Comparison of ENCODE assay signal across 16 cellular contexts in genomic region chr4:80077639-80078038, GRCh38. TPM values are rescaled to one million over a fixed set of nuclear protein-coding genes. Genes with fewer than 3 reads are reported as not detected.
DNase-seq lines count a peak whose midpoint lies in the region; ATAC-seq and TF ChIP-seq lines count a peak whose summit lies in the region.
"Had no signal": no experiment of that assay in that cellular context is flagged by ENCODE, and none has a peak within 500 bp of the region (broad histone marks: within the 10 kb centered on the region; RNA-seq: fewer than 3 reads in every experiment).

No MANE protein-coding gene starts in this region.

- CTCF ChIA-PET in activated CD4-positive, alpha-beta T cell treated with anti-CD3 and anti-CD28 coated beads, Interleukin-2, amount 10 ng/mL, durations not matched to agents 7 days and 5 days (lab: Charles Lee) = interaction anchor here (1.1 to 3.0 kb wide), 3 partner anchors 13 to 102 kb away, joined by 3 to 13 read pairs (median 3); no protein-coding TSS in a partner anchor

- H3K27me3 Mint-ChIP-seq in activated CD4-positive, alpha-beta T cell treated with anti-CD3 and anti-CD28 coated beads, Interleukin-2, amount 10 ng/mL, durations not matched to agents 7 days and 5 days = peaks cover 4% of the 10 kb centered on the region
- no peaks in the 10 kb centered on the region for H3K27me3 Mint-ChIP-seq in T-helper 17 cell
- H3K27me3 Mint-ChIP-seq in activated T-helper 1 cell treated with anti-CD3 and anti-CD28 coated beads, Interleukin-12 subunit alpha, Interleukin-12 subunit beta, Interleukin-2, Interleukin-4 antibody, amounts not matched to agents 30 ng/mL and 10 ng/mL and 1 ng/mL, durations not matched to agents 14 hours and 24 hours and 36 hours (ENCODE audit: insufficient read depth) = peaks cover 1% of the 10 kb centered on the region

- H3K4me1 Mint-ChIP-seq in activated CD4-positive, alpha-beta T cell treated with anti-CD3 and anti-CD28 coated beads, Interleukin-2, amount 10 ng/mL, durations not matched to agents 7 days and 5 days = peaks cover 54% of the 10 kb centered on the region
- peaks cover 26% of the 10 kb centered on the region for H3K4me1 Mint-ChIP-seq in T-helper 17 cell
- H3K4me1 Mint-ChIP-seq in activated T-helper 1 cell treated with anti-CD3 and anti-CD28 coated beads, Interleukin-12 subunit alpha, Interleukin-12 subunit beta, Interleukin-2, Interleukin-4 antibody, amounts not matched to agents 30 ng/mL and 10 ng/mL and 1 ng/mL, durations not matched to agents 14 hours and 24 hours and 36 hours (ENCODE audit: low read depth) = peaks cover 80% of the 10 kb centered on the region

- peaks cover 11% of the 10 kb centered on the region for H3K36me3 Mint-ChIP-seq in activated CD4-positive, alpha-beta T cell treated with anti-CD3 and anti-CD28 coated beads, Interleukin-2, amount 10 ng/mL, durations not matched to agents 7 days and 5 days (ENCODE audit: low read depth)
- H3K36me3 Mint-ChIP-seq in T-helper 17 cell (ENCODE audit: low read depth) = peaks cover 4% of the 10 kb centered on the region
- peaks cover 19% of the 10 kb centered on the region for H3K36me3 Mint-ChIP-seq in activated T-helper 1 cell treated with anti-CD3 and anti-CD28 coated beads, Interleukin-12 subunit alpha, Interleukin-12 subunit beta, Interleukin-2, Interleukin-4 antibody, amounts not matched to agents 30 ng/mL and 10 ng/mL and 1 ng/mL, durations not matched to agents 14 hours and 24 hours and 36 hours (ENCODE audit: low read depth)

- no peak for DNase-seq in activated CD4-positive, alpha-beta T cell treated with anti-CD3 and anti-CD28 coated beads, Interleukin-2, amount 10 ng/mL, durations not matched to agents 7 days and 5 days
- no peak for DNase-seq in activated CD4-positive, alpha-beta T cell treated with anti-CD3 and anti-CD28 coated beads, Interleukin-2, amount 50 U/mL, for 48 hours
- peak; percentile 81 for DNase-seq in ELR (ENCODE audit: low read depth)
- no peak for DNase-seq in T-helper 17 cell
- DNase-seq in fibroblast of pulmonary artery (ENCODE audit: low read depth) = peak; percentile 45
- DNase-seq in SKM-1 (lab: John Stamatoyannopoulos, UW; ENCODE audit: unreplicated experiment) = no peak
- DNase-seq in activated T-helper 1 cell treated with anti-CD3 and anti-CD28 coated beads, Interleukin-12 subunit alpha, Interleukin-12 subunit beta, Interleukin-2, Interleukin-4 antibody, amounts not matched to agents 30 ng/mL and 10 ng/mL and 1 ng/mL, durations not matched to agents 14 hours and 24 hours and 36 hours (ENCODE audit: low spot score) = no peak
- DNase-seq: activated effector memory CD4-positive, alpha-beta T cell treated with anti-CD3 and anti-CD28 coated beads, Interleukin-2, amount 50 U/mL, for 16 hours; Caco-2; islet precursor cell; NCI-H1105 treated with DMSO at 0.1 percent for 48 hours; NCI-H446; occipital lobe; sigmoid colon; SW 1271 had no signal

- ATAC-seq in T-helper 17 cell = peak; percentile 16
- no peak for ATAC-seq in HG03520 (IDR thresholded peaks at IDR 0.05; ENCODE audit: unreplicated experiment)

- no peaks in the 10 kb centered on the region for H3K9me3 ChIP-seq in T-helper 17 cell (ENCODE audit: control insufficient read depth, low read length, poor library complexity, severe bottlenecking)
- H3K9me3 ChIP-seq: Caco-2, sigmoid colon had no signal

- H3K9me3 Mint-ChIP-seq in activated CD4-positive, alpha-beta T cell treated with anti-CD3 and anti-CD28 coated beads, Interleukin-2, amount 10 ng/mL, durations not matched to agents 7 days and 5 days = peaks cover 10% of the 10 kb centered on the region
- peaks cover 13% of the 10 kb centered on the region for H3K9me3 Mint-ChIP-seq in activated T-helper 1 cell treated with anti-CD3 and anti-CD28 coated beads, Interleukin-12 subunit alpha, Interleukin-12 subunit beta, Interleukin-2, Interleukin-4 antibody, amounts not matched to agents 30 ng/mL and 10 ng/mL and 1 ng/mL, durations not matched to agents 14 hours and 24 hours and 36 hours

- H3K4me3 Mint-ChIP-seq in activated CD4-positive, alpha-beta T cell treated with anti-CD3 and anti-CD28 coated beads, Interleukin-2, amount 10 ng/mL, durations not matched to agents 7 days and 5 days = no peak overlapping the region
- no peak overlapping the region for H3K4me3 Mint-ChIP-seq in T-helper 17 cell
- H3K4me3 Mint-ChIP-seq in activated T-helper 1 cell treated with anti-CD3 and anti-CD28 coated beads, Interleukin-12 subunit alpha, Interleukin-12 subunit beta, Interleukin-2, Interleukin-4 antibody, amounts not matched to agents 30 ng/mL and 10 ng/mL and 1 ng/mL, durations not matched to agents 14 hours and 24 hours and 36 hours = no peak overlapping the region

- TF ChIP-seq CTCF in fibroblast of pulmonary artery (IDR thresholded peaks at IDR 0.05; ENCODE audit: low read length, missing control alignments) = no peak

- H3K4me3 ChIP-seq in fibroblast of pulmonary artery (replicated peaks; ENCODE audit: low read depth, low read length) = no peak overlapping the region
- H3K4me3 ChIP-seq: sigmoid colon had no signal

- peak overlapping the region; percentile 61 for H3K27ac Mint-ChIP-seq in activated CD4-positive, alpha-beta T cell treated with anti-CD3 and anti-CD28 coated beads, Interleukin-2, amount 10 ng/mL, durations not matched to agents 7 days and 5 days
- H3K27ac Mint-ChIP-seq in T-helper 17 cell = peak overlapping the region; percentile 0
- H3K27ac Mint-ChIP-seq in activated T-helper 1 cell treated with anti-CD3 and anti-CD28 coated beads, Interleukin-12 subunit alpha, Interleukin-12 subunit beta, Interleukin-2, Interleukin-4 antibody, amounts not matched to agents 30 ng/mL and 10 ng/mL and 1 ng/mL, durations not matched to agents 14 hours and 24 hours and 36 hours = no peak overlapping the region

- intact Hi-C loops in activated T-helper 1 cell treated with anti-CD3 and anti-CD28 coated beads, Interleukin-12 subunit alpha, Interleukin-12 subunit beta, Interleukin-2, Interleukin-4 antibody, amounts not matched to agents 30 ng/mL and 10 ng/mL and 1 ng/mL, durations not matched to agents 14 hours and 24 hours and 36 hours (cut with micrococcal nuclease) = loop anchor here (1.0 to 10.0 kb wide), 6 partner anchors 19 to 1417 kb away; partner anchors contain the start of gene BMP2K

- POLR2A ChIA-PET in activated CD4-positive, alpha-beta T cell treated with anti-CD3 and anti-CD28 coated beads, Interleukin-2, amount 10 ng/mL, durations not matched to agents 7 days and 5 days (lab: Charles Lee) = interaction anchor here (0.6 kb wide), 1 partner anchor 94 kb away, joined by 3 read pairs; no protein-coding TSS in a partner anchor

RNA-seq across cellular contexts. Expression of gene ANTXR2, which starts 4.6 kb away (rescaled TPM):
- total RNA-seq in activated CD4-positive, alpha-beta T cell treated with anti-CD3 and anti-CD28 coated beads, Interleukin-2, amount 10 ng/mL, durations not matched to agents 7 days and 5 days = 10 to 100 TPM; 27.3 to 30.0 TPM
- total RNA-seq in T-helper 17 cell = 10 to 100 TPM; 58.0 to 58.9 TPM
- total RNA-seq in activated T-helper 1 cell treated with anti-CD3 and anti-CD28 coated beads, Interleukin-12 subunit alpha, Interleukin-12 subunit beta, Interleukin-2, Interleukin-4 antibody, amounts not matched to agents 30 ng/mL and 10 ng/mL and 1 ng/mL, durations not matched to agents 14 hours and 24 hours and 36 hours = 24.9 and 29.8 TPM in 2 replicates

Comparison
In these comparisons a context has a peak if more than half of its experiments do, and no peak if none do; other contexts are left out.
1. DNase-seq: peak in ELR (single experiment) and fibroblast of pulmonary artery (single experiment); none in activated CD4-positive, alpha-beta T cell treated with anti-CD3 and anti-CD28 coated beads, Interleukin-2, amount 10 ng/mL, durations not matched to agents 7 days and 5 days (single experiment), activated CD4-positive, alpha-beta T cell treated with anti-CD3 and anti-CD28 coated beads, Interleukin-2, amount 50 U/mL, for 48 hours (0 of 2), T-helper 17 cell (0 of 3), SKM-1 (single experiment) and activated T-helper 1 cell treated with anti-CD3 and anti-CD28 coated beads, Interleukin-12 subunit alpha, Interleukin-12 subunit beta, Interleukin-2, Interleukin-4 antibody, amounts not matched to agents 30 ng/mL and 10 ng/mL and 1 ng/mL, durations not matched to agents 14 hours and 24 hours and 36 hours (single experiment).